Comparison of ENCODE assay signal across 28 cellular contexts in genomic region chr13:49279885-49280284, GRCh38.
"Had no signal": no experiment of that assay in that cellular context is flagged by ENCODE, and none has a peak within 500 bp of the region (broad histone marks: within the 10 kb centered on the region; RNA-seq: fewer than 3 reads in every experiment).

No MANE protein-coding gene starts in this region.

- DNase-seq: naive thymus-derived CD8-positive, alpha-beta T cell; nephron progenitor cell; occipital lobe; ovary; posterior cingulate gyrus; psoas muscle; right cardiac atrium; right lobe of liver; sigmoid colon; small intestine; stimulated activated CD4-positive, alpha-beta T cell treated with anti-CD3 and anti-CD28 coated beads, Interleukin-15, amount 100 ng/mL, for 24 hours; stimulated activated CD4-positive, alpha-beta T cell treated with anti-CD3 and anti-CD28 coated beads, Interleukin-2, amount 100 ng/mL, for 24 hours; stimulated activated CD4-positive, alpha-beta T cell treated with anti-CD3 and anti-CD28 coated beads, Interleukin-2, amount 100 ng/mL, for 48 hours; stimulated activated CD4-positive, alpha-beta T cell treated with anti-CD3 and anti-CD28 coated beads, Interleukin-4, amount 100 ng/mL, for 24 hours; stimulated activated naive CD4-positive, alpha-beta T cell; stimulated activated naive CD8-positive, alpha-beta T cell treated with anti-CD3 and anti-CD28 coated beads, Interleukin-15, amount 100 ng/mL, for 72 hours; stimulated activated naive CD8-positive, alpha-beta T cell treated with anti-CD3 and anti-CD28 coated beads, Interleukin-15, Interleukin-2, amounts not matched to agents 100 U/mL and 50 U/mL, for 24 hours; substantia nigra; testis; tibial artery; transverse colon; upper lobe of right lung; uterus had no signal

- H3K27ac Mint-ChIP-seq: naive thymus-derived CD8-positive, alpha-beta T cell; natural killer cell treated with Interleukin-12 subunit alpha and Interleukin-12 subunit beta and Interleukin-15 and Interleukin-18, amount 100 ng/mL, for 72 hours; nephron progenitor cell; progenitor cell of endocrine pancreas; stimulated activated memory B cell treated with anti-CD40 and anti-IgM and Interleukin-4, amounts not matched to agents 10 μg/mL and 1 μg/mL and 100 μg/mL, for 72 hours; stimulated activated naive CD8-positive, alpha-beta T cell treated with anti-CD3 and anti-CD28 coated beads, Interleukin-15, amount 100 ng/mL, for 72 hours; type B pancreatic cell had no signal

- H3K4me3 Mint-ChIP-seq: naive thymus-derived CD8-positive, alpha-beta T cell; natural killer cell treated with Interleukin-12 subunit alpha and Interleukin-12 subunit beta and Interleukin-15 and Interleukin-18, amount 100 ng/mL, for 72 hours; nephron progenitor cell; neural crest cell; stimulated activated memory B cell treated with anti-CD40 and anti-IgM and Interleukin-4, amounts not matched to agents 10 μg/mL and 1 μg/mL and 100 μg/mL, for 72 hours; stimulated activated naive CD8-positive, alpha-beta T cell treated with anti-CD3 and anti-CD28 coated beads, Interleukin-15, amount 100 ng/mL, for 72 hours; type B pancreatic cell had no signal

- ATAC-seq: naive thymus-derived CD8-positive, alpha-beta T cell; natural killer cell treated with Interleukin-12 subunit alpha and Interleukin-12 subunit beta and Interleukin-15 and Interleukin-18, amount 100 ng/mL, for 72 hours; psoas muscle; right cardiac atrium; right lobe of liver; stimulated activated memory B cell treated with anti-CD40 and anti-IgM and Interleukin-4, amounts not matched to agents 10 μg/mL and 1 μg/mL and 100 μg/mL, for 72 hours; stimulated activated naive CD8-positive, alpha-beta T cell treated with anti-CD3 and anti-CD28 coated beads, Interleukin-15, amount 100 ng/mL, for 72 hours; stimulated activated naive CD8-positive, alpha-beta T cell treated with anti-CD3 and anti-CD28 coated beads, Interleukin-15, Interleukin-2, amounts not matched to agents 100 U/mL and 50 U/mL, for 24 hours; upper lobe of right lung had no signal

- H3K4me1 Mint-ChIP-seq: naive thymus-derived CD8-positive, alpha-beta T cell; neural crest cell; stimulated activated memory B cell treated with anti-CD40 and anti-IgM and Interleukin-4, amounts not matched to agents 10 μg/mL and 1 μg/mL and 100 μg/mL, for 72 hours; stimulated activated naive CD8-positive, alpha-beta T cell treated with anti-CD3 and anti-CD28 coated beads, Interleukin-15, amount 100 ng/mL, for 72 hours had no signal

- H3K9me3 Mint-ChIP-seq: naive thymus-derived CD8-positive, alpha-beta T cell; natural killer cell treated with Interleukin-12 subunit alpha and Interleukin-12 subunit beta and Interleukin-15 and Interleukin-18, amount 100 ng/mL, for 72 hours; nephron progenitor cell; neural crest cell; stimulated activated memory B cell treated with anti-CD40 and anti-IgM and Interleukin-4, amounts not matched to agents 10 μg/mL and 1 μg/mL and 100 μg/mL, for 72 hours; stimulated activated naive CD8-positive, alpha-beta T cell treated with anti-CD3 and anti-CD28 coated beads, Interleukin-15, amount 100 ng/mL, for 72 hours; type B pancreatic cell had no signal
